ENCODE assay signal across 20 cellular contexts in genomic region chr13:104847863-104848262, GRCh38.
"Had no signal": no experiment of that assay in that cellular context is flagged by ENCODE, and none has a peak within 500 bp of the region (broad histone marks: within the 10 kb centered on the region; RNA-seq: fewer than 3 reads in every experiment).

No MANE protein-coding gene starts in this region.

- H3K27ac Mint-ChIP-seq: activated B cell treated with CpG ODN at 0.5 μM for 24 hours; activated CD8-positive, alpha-beta T cell treated with anti-CD3 and anti-CD28 coated beads, Interleukin-2, amount 10 ng/mL, durations not matched to agents 7 days and 5 days; activated naive CD4-positive, alpha-beta T cell treated with anti-CD3 and anti-CD28 coated beads, Interleukin-2, amount 50 U/mL, for 24 hours; memory B cell; natural killer cell; stimulated activated memory B cell treated with anti-CD40 and anti-IgM and Interleukin-4, amounts not matched to agents 10 μg/mL and 1 μg/mL and 100 μg/mL, for 72 hours; T-helper 1 cell treated with Interleukin-12 subunit alpha and Interleukin-12 subunit beta and Interleukin-4 antibody, amounts not matched to agents 30 μg/mL and 1 μg/mL, for 36 hours had no signal

- H3K9me3 ChIP-seq: adrenal gland, gastrocnemius medialis, right atrium auricular region had no signal

- DNase-seq: activated B cell treated with CpG ODN at 0.5 μM for 24 hours; activated CD4-positive, alpha-beta T cell treated with anti-CD3 and anti-CD28 coated beads for 48 hours; activated CD8-positive, alpha-beta memory T cell treated with anti-CD3 and anti-CD28 coated beads, Interleukin-2, amount 50 U/mL, for 4 hours; activated CD8-positive, alpha-beta T cell treated with anti-CD3 and anti-CD28 coated beads, Interleukin-2, amount 10 ng/mL, durations not matched to agents 7 days and 5 days; activated effector memory CD4-positive, alpha-beta T cell treated with anti-CD3 and anti-CD28 coated beads, Interleukin-2, amount 50 U/mL, for 16 hours; activated T-cell treated with anti-CD3 and anti-CD28 coated beads, Interleukin-2, amount 50 U/mL, for 48 hours; adrenal gland; central memory CD4-positive, alpha-beta T cell; gastrocnemius medialis; heart right ventricle; left ventricle myocardium inferior; natural killer cell; posterior cingulate gyrus; stimulated activated CD4-positive, alpha-beta T cell treated with anti-CD3 and anti-CD28 coated beads, Interleukin-2, amount 100 ng/mL, for 48 hours had no signal

- ATAC-seq: activated CD8-positive, alpha-beta T cell treated with anti-CD3 and anti-CD28 coated beads, Interleukin-2, amount 10 ng/mL, durations not matched to agents 7 days and 5 days; gastrocnemius medialis; heart right ventricle; natural killer cell; stimulated activated memory B cell treated with anti-CD40 and anti-IgM and Interleukin-4, amounts not matched to agents 10 μg/mL and 1 μg/mL and 100 μg/mL, for 72 hours had no signal

- H3K27me3 ChIP-seq: adrenal gland, gastrocnemius medialis, heart right ventricle, right atrium auricular region had no signal

- H3K4me3 ChIP-seq: adrenal gland, coronary artery, gastrocnemius medialis, heart right ventricle, left ventricle myocardium inferior, right atrium auricular region had no signal

- H3K36me3 Mint-ChIP-seq: activated naive CD4-positive, alpha-beta T cell treated with anti-CD3 and anti-CD28 coated beads, Interleukin-2, amount 50 U/mL, for 24 hours; memory B cell; natural killer cell; stimulated activated memory B cell treated with anti-CD40 and anti-IgM and Interleukin-4, amounts not matched to agents 10 μg/mL and 1 μg/mL and 100 μg/mL, for 72 hours had no signal

- H3K27ac ChIP-seq: adrenal gland, coronary artery, gastrocnemius medialis, heart right ventricle, left ventricle myocardium inferior, right atrium auricular region had no signal

- H3K9me3 Mint-ChIP-seq: activated B cell treated with CpG ODN at 0.5 μM for 24 hours; activated naive CD4-positive, alpha-beta T cell treated with anti-CD3 and anti-CD28 coated beads, Interleukin-2, amount 50 U/mL, for 24 hours; memory B cell; natural killer cell; stimulated activated memory B cell treated with anti-CD40 and anti-IgM and Interleukin-4, amounts not matched to agents 10 μg/mL and 1 μg/mL and 100 μg/mL, for 72 hours; T-helper 1 cell treated with Interleukin-12 subunit alpha and Interleukin-12 subunit beta and Interleukin-4 antibody, amounts not matched to agents 30 μg/mL and 1 μg/mL, for 36 hours had no signal

- H3K27me3 Mint-ChIP-seq: activated B cell treated with CpG ODN at 0.5 μM for 24 hours; memory B cell; stimulated activated memory B cell treated with anti-CD40 and anti-IgM and Interleukin-4, amounts not matched to agents 10 μg/mL and 1 μg/mL and 100 μg/mL, for 72 hours had no signal

- H3K4me3 Mint-ChIP-seq: activated B cell treated with CpG ODN at 0.5 μM for 24 hours; activated CD8-positive, alpha-beta T cell treated with anti-CD3 and anti-CD28 coated beads, Interleukin-2, amount 10 ng/mL, durations not matched to agents 7 days and 5 days; activated naive CD4-positive, alpha-beta T cell treated with anti-CD3 and anti-CD28 coated beads, Interleukin-2, amount 50 U/mL, for 24 hours; memory B cell; natural killer cell; stimulated activated memory B cell treated with anti-CD40 and anti-IgM and Interleukin-4, amounts not matched to agents 10 μg/mL and 1 μg/mL and 100 μg/mL, for 72 hours; T-helper 1 cell treated with Interleukin-12 subunit alpha and Interleukin-12 subunit beta and Interleukin-4 antibody, amounts not matched to agents 30 μg/mL and 1 μg/mL, for 36 hours had no signal

- H3K4me1 ChIP-seq: adrenal gland, gastrocnemius medialis, left ventricle myocardium inferior, right atrium auricular region had no signal

- H3K4me1 Mint-ChIP-seq: activated B cell treated with CpG ODN at 0.5 μM for 24 hours; activated naive CD4-positive, alpha-beta T cell treated with anti-CD3 and anti-CD28 coated beads, Interleukin-2, amount 50 U/mL, for 24 hours; memory B cell; stimulated activated memory B cell treated with anti-CD40 and anti-IgM and Interleukin-4, amounts not matched to agents 10 μg/mL and 1 μg/mL and 100 μg/mL, for 72 hours had no signal

- H3K36me3 ChIP-seq: adrenal gland, gastrocnemius medialis, heart right ventricle, left ventricle myocardium inferior, right atrium auricular region had no signal
